1 cellular context compared by ENCODE assay signal in genomic region chr1:234978397-234979291, GRCh38.
TF ChIP-seq lines count a peak whose summit lies in the region.

No MANE protein-coding gene starts in this region.

TF ChIP-seq in K562, 482 proteins besides CTCF, POLR2A, EP300 and RAD21 (continued from another document and continues in another):
- TF ChIP-seq, protein P1, sequence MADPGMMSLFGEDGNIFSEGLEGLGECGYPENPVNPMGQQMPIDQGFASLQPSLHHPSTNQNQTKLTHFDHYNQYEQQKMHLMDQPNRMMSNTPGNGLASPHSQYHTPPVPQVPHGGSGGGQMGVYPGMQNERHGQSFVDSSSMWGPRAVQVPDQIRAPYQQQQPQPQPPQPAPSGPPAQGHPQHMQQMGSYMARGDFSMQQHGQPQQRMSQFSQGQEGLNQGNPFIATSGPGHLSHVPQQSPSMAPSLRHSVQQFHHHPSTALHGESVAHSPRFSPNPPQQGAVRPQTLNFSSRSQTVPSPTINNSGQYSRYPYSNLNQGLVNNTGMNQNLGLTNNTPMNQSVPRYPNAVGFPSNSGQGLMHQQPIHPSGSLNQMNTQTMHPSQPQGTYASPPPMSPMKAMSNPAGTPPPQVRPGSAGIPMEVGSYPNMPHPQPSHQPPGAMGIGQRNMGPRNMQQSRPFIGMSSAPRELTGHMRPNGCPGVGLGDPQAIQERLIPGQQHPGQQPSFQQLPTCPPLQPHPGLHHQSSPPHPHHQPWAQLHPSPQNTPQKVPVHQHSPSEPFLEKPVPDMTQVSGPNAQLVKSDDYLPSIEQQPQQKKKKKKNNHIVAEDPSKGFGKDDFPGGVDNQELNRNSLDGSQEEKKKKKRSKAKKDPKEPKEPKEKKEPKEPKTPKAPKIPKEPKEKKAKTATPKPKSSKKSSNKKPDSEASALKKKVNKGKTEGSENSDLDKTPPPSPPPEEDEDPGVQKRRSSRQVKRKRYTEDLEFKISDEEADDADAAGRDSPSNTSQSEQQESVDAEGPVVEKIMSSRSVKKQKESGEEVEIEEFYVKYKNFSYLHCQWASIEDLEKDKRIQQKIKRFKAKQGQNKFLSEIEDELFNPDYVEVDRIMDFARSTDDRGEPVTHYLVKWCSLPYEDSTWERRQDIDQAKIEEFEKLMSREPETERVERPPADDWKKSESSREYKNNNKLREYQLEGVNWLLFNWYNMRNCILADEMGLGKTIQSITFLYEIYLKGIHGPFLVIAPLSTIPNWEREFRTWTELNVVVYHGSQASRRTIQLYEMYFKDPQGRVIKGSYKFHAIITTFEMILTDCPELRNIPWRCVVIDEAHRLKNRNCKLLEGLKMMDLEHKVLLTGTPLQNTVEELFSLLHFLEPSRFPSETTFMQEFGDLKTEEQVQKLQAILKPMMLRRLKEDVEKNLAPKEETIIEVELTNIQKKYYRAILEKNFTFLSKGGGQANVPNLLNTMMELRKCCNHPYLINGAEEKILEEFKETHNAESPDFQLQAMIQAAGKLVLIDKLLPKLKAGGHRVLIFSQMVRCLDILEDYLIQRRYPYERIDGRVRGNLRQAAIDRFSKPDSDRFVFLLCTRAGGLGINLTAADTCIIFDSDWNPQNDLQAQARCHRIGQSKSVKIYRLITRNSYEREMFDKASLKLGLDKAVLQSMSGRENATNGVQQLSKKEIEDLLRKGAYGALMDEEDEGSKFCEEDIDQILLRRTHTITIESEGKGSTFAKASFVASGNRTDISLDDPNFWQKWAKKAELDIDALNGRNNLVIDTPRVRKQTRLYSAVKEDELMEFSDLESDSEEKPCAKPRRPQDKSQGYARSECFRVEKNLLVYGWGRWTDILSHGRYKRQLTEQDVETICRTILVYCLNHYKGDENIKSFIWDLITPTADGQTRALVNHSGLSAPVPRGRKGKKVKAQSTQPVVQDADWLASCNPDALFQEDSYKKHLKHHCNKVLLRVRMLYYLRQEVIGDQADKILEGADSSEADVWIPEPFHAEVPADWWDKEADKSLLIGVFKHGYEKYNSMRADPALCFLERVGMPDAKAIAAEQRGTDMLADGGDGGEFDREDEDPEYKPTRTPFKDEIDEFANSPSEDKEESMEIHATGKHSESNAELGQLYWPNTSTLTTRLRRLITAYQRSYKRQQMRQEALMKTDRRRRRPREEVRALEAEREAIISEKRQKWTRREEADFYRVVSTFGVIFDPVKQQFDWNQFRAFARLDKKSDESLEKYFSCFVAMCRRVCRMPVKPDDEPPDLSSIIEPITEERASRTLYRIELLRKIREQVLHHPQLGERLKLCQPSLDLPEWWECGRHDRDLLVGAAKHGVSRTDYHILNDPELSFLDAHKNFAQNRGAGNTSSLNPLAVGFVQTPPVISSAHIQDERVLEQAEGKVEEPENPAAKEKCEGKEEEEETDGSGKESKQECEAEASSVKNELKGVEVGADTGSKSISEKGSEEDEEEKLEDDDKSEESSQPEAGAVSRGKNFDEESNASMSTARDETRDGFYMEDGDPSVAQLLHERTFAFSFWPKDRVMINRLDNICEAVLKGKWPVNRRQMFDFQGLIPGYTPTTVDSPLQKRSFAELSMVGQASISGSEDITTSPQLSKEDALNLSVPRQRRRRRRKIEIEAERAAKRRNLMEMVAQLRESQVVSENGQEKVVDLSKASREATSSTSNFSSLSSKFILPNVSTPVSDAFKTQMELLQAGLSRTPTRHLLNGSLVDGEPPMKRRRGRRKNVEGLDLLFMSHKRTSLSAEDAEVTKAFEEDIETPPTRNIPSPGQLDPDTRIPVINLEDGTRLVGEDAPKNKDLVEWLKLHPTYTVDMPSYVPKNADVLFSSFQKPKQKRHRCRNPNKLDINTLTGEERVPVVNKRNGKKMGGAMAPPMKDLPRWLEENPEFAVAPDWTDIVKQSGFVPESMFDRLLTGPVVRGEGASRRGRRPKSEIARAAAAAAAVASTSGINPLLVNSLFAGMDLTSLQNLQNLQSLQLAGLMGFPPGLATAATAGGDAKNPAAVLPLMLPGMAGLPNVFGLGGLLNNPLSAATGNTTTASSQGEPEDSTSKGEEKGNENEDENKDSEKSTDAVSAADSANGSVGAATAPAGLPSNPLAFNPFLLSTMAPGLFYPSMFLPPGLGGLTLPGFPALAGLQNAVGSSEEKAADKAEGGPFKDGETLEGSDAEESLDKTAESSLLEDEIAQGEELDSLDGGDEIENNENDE (IDR thresholded peaks at IDR 0.05; ENCODE audit: low read depth, low read length), result no peak
- TF ChIP-seq ZNF311 (CRISPR knock-in tag; IDR thresholded peaks at IDR 0.05) (0 out of 2 replicates have a peak, but pooled peaks have one; percentile 25), SRSF3 (IDR thresholded peaks at IDR 0.05; ENCODE audit: insufficient read depth, low read length) (no peak), TSHZ1 (CRISPR knock-in tag; IDR thresholded peaks at IDR 0.05) (no peak), TEAD1 (CRISPR knock-in tag; IDR thresholded peaks at IDR 0.05) (0 out of 4 replicates have a peak, but pooled peaks have one; percentile 30 to 46), SMARCE1 (IDR thresholded peaks at IDR 0.05) (peak; percentile 52; the same call in 1 of the 2 replicates), ZNF354B (CRISPR knock-in tag; IDR thresholded peaks at IDR 0.05) (no peak), ZNF175 (CRISPR knock-in tag; IDR thresholded peaks at IDR 0.05; ENCODE audit: low read depth) (no peak), ELF2 (CRISPR knock-in tag; IDR thresholded peaks at IDR 0.05) (no peak), TAF7 (tag; IDR thresholded peaks at IDR 0.05) (no peak), NFIX (CRISPR knock-in tag; IDR thresholded peaks at IDR 0.05; ENCODE audit: low read depth) (no peak), E2F5 (CRISPR knock-in tag; IDR thresholded peaks at IDR 0.05) (peak; percentile 74; the same call in 1 of the 2 replicates), ZNF766 (CRISPR knock-in tag; conservative IDR thresholded peaks at IDR 0.05) (0 out of 2 replicates have a peak, but pooled peaks have one; percentile 38), ZNF584 (CRISPR knock-in tag; IDR thresholded peaks at IDR 0.05; ENCODE audit: low read depth) (peak; percentile 74; the same call in 1 of the 2 replicates), TAL1 (IDR thresholded peaks at IDR 0.05) (peak; percentile 80), ZNF124 (CRISPR knock-in tag; IDR thresholded peaks at IDR 0.05) (no peak), PKNOX1 (IDR thresholded peaks at IDR 0.05) (peak; percentile 82), MEIS2 (IDR thresholded peaks at IDR 0.05; ENCODE audit: partially characterized antibody) (peak; percentile 81), ARHGAP35 (IDR thresholded peaks at IDR 0.05; ENCODE audit: partially characterized antibody) (no peak), ZNF79 (CRISPR knock-in tag; IDR thresholded peaks at IDR 0.05; ENCODE audit: low read depth) (no peak; the same call in 1 of the 2 replicates), FOXP4 (CRISPR knock-in tag; IDR thresholded peaks at IDR 0.05; ENCODE audit: borderline replicate concordance) (peak; percentile 53; the same call in 1 of the 2 replicates), TEAD2 (tag; IDR thresholded peaks at IDR 0.05) (0 out of 2 replicates have a peak, but pooled peaks have one; percentile 41), HMGN3 (IDR thresholded peaks at IDR 0.05; ENCODE audit: borderline replicate concordance, extremely low read depth, insufficient read length, low read depth, low read length) (peak; percentile 39), ARNT (IDR thresholded peaks at IDR 0.05) (no peak), HLTF (IDR thresholded peaks at IDR 0.05) (no peak), GATAD2A (IDR thresholded peaks at IDR 0.05) (0 out of 2 replicates have a peak, but pooled peaks have one; percentile 5), MIER1 (IDR thresholded peaks at IDR 0.05; ENCODE audit: low read depth) (no peak), NCOR1 (IDR thresholded peaks at IDR 0.05) (peak; percentile 90), ZNF212 (CRISPR knock-in tag; IDR thresholded peaks at IDR 0.05) (no peak), MYNN (IDR thresholded peaks at IDR 0.05) (peak; percentile 78; the same call in 1 of the 2 replicates), MYNN (CRISPR knock-in tag; IDR thresholded peaks at IDR 0.05) (no peak)
- TF ChIP-seq, protein P2, sequence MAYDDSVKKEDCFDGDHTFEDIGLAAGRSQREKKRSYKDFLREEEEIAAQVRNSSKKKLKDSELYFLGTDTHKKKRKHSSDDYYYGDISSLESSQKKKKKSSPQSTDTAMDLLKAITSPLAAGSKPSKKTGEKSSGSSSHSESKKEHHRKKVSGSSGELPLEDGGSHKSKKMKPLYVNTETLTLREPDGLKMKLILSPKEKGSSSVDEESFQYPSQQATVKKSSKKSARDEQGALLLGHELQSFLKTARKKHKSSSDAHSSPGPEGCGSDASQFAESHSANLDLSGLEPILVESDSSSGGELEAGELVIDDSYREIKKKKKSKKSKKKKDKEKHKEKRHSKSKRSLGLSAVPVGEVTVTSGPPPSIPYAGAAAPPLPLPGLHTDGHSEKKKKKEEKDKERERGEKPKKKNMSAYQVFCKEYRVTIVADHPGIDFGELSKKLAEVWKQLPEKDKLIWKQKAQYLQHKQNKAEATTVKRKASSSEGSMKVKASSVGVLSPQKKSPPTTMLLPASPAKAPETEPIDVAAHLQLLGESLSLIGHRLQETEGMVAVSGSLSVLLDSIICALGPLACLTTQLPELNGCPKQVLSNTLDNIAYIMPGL (CRISPR knock-in tag; IDR thresholded peaks at IDR 0.05), result no peak
- TF ChIP-seq, protein P3, sequence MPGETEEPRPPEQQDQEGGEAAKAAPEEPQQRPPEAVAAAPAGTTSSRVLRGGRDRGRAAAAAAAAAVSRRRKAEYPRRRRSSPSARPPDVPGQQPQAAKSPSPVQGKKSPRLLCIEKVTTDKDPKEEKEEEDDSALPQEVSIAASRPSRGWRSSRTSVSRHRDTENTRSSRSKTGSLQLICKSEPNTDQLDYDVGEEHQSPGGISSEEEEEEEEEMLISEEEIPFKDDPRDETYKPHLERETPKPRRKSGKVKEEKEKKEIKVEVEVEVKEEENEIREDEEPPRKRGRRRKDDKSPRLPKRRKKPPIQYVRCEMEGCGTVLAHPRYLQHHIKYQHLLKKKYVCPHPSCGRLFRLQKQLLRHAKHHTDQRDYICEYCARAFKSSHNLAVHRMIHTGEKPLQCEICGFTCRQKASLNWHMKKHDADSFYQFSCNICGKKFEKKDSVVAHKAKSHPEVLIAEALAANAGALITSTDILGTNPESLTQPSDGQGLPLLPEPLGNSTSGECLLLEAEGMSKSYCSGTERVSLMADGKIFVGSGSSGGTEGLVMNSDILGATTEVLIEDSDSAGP (CRISPR knock-in tag; IDR thresholded peaks at IDR 0.05), result 0 out of 2 replicates have a peak, but pooled peaks have one; percentile 60
